In the genomic region with DNA sequence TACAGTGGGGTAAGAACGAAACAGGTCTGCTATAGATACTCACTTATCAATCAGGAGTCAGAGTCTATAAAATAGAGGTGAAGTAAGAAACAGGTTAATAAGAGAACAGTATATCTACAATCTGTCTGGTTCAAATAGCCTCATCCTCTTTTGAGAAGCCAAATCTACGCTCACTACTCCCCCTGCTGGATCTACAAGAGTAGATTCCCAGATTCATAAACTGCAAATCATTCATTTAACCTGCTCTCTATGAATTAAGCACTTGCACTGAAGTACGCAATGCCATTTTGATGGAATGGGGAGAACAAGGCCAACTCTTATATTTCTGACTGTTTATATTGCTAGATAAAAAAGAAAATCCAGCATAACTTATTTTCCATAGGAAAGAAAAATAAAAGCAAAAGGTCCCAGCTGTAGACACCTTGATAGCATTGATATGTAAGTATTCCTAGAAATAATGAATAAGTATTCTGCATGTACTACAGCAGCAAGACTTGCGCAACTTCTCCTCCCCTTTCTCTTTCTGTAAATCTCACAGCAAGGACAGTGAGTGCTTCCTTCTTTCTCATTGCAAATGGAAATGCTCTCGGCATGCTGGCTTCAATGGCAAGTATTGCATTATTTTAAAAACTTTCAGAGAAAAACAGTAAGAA, we compare ENCODE assay signal across 8 cellular contexts.
DNase-seq lines count a peak whose midpoint lies in the region; ATAC-seq and TF ChIP-seq lines count a peak whose summit lies in the region.

No MANE protein-coding gene starts in this region.

- H3K4me1 Mint-ChIP-seq in WTC11 = no peaks in the 10 kb centered on the region

- no peaks in the 10 kb centered on the region for H3K9me3 Mint-ChIP-seq in WTC11

- CTCF ChIA-PET in WTC11 (lab: Charles Lee) = interaction anchor here (0.7 to 1.4 kb wide), 4 partner anchors 9 to 299 kb away, joined by 5 to 7 read pairs (median 6); no protein-coding TSS in a partner anchor

- intact Hi-C loops in testis (cut with DNase I; ENCODE audit: low total_unique reads) (no loop called here), posterior vena cava (cut with DNase I) (no loop called here)

- H3K27ac Mint-ChIP-seq in WTC11 = no peak overlapping the region

- H3K27me3 Mint-ChIP-seq in WTC11 (ENCODE audit: low read depth) = no peaks in the 10 kb centered on the region

- no peak overlapping the region for H3K4me3 Mint-ChIP-seq in WTC11

- POLR2A ChIA-PET in WTC11 (lab: Charles Lee) = no interaction called here

- no peaks in the 10 kb centered on the region for H3K36me3 Mint-ChIP-seq in WTC11

- H3K4me1 ChIP-seq in iPS DF 6.9 (ENCODE audit: control insufficient read depth, insufficient read depth, low read length) (no peaks in the 10 kb centered on the region), testis (no peaks in the 10 kb centered on the region)

- TF ChIP-seq CTCF in WTC11 (IDR thresholded peaks at IDR 0.05) (peak; percentile 66), testis (IDR thresholded peaks at IDR 0.05) (peak in 2 of 3 experiments; percentile 34 to 54)

- H3K27me3 ChIP-seq in iPS DF 6.9 (ENCODE audit: control insufficient read depth, insufficient read depth, low read length) (no peaks in the 10 kb centered on the region), testis (no peaks in the 10 kb centered on the region)

- WGBS in iPS DF 6.9 (ENCODE audit: insufficient coverage, insufficient read length) = no CpG with 5 or more reads among the region's 5 CpGs
- WGBS in testis, 2 donors = 44 to 45% methylated on average over 5 of the region's 5 CpGs

- no peaks in the 10 kb centered on the region for H3K36me3 ChIP-seq in iPS DF 6.9 (ENCODE audit: control insufficient read depth, insufficient read depth, low read length)
- H3K36me3 ChIP-seq in testis (ENCODE audit: low read depth, missing control alignments) = no peaks in the 10 kb centered on the region

- in situ Hi-C loops in Caki2 (cut with HindIII; ENCODE audit: low pct_unique_long_range_greater_than_20kb, low sequenced_read_pairs) = no loop called here

- H3K27ac ChIP-seq in iPS DF 6.9 (ENCODE audit: low read length) (no peak overlapping the region), testis (no peak overlapping the region)

- H3K4me3 ChIP-seq in iPS DF 6.9 (ENCODE audit: low read length) (no peak overlapping the region), testis (no peak overlapping the region)

- DNase-seq in Caki2 (ENCODE audit: low read depth) = peak; percentile 19
- DNase-seq in NCI-H2029 treated with DMSO at 0.1 percent for 48 hours (lab: John Stamatoyannopoulos, UW) = peak; percentile 100
- no peak for DNase-seq in WTC11 (ENCODE audit: low spot score)
- peak; percentile 20 for DNase-seq in iPS DF 6.9 (ENCODE audit: low read depth, low spot score)
- DNase-seq in testis = peak; percentile 21
- no peak for DNase-seq in posterior vena cava (ENCODE audit: low spot score)

- ATAC-seq in GM18868 (IDR thresholded peaks at IDR 0.05; ENCODE audit: unreplicated experiment) (peak; percentile 87), HG03025 (IDR thresholded peaks at IDR 0.05; ENCODE audit: low FRiP score, unreplicated experiment) (peak; percentile 78), WTC11 (peak; percentile 58; the same call in 1 of the 2 replicates)

- no peak for TF ChIP-seq POLR2A in testis (IDR thresholded peaks at IDR 0.05)

- H3K9me3 ChIP-seq in iPS DF 6.9 (ENCODE audit: control insufficient read depth, insufficient read depth, low read length) = no peaks in the 10 kb centered on the region
- H3K9me3 ChIP-seq in testis = no peaks in the 10 kb centered on the region

TF ChIP-seq in WTC11, 78 proteins besides CTCF, POLR2A, EP300 and RAD21:
- TF ChIP-seq, protein P1, sequence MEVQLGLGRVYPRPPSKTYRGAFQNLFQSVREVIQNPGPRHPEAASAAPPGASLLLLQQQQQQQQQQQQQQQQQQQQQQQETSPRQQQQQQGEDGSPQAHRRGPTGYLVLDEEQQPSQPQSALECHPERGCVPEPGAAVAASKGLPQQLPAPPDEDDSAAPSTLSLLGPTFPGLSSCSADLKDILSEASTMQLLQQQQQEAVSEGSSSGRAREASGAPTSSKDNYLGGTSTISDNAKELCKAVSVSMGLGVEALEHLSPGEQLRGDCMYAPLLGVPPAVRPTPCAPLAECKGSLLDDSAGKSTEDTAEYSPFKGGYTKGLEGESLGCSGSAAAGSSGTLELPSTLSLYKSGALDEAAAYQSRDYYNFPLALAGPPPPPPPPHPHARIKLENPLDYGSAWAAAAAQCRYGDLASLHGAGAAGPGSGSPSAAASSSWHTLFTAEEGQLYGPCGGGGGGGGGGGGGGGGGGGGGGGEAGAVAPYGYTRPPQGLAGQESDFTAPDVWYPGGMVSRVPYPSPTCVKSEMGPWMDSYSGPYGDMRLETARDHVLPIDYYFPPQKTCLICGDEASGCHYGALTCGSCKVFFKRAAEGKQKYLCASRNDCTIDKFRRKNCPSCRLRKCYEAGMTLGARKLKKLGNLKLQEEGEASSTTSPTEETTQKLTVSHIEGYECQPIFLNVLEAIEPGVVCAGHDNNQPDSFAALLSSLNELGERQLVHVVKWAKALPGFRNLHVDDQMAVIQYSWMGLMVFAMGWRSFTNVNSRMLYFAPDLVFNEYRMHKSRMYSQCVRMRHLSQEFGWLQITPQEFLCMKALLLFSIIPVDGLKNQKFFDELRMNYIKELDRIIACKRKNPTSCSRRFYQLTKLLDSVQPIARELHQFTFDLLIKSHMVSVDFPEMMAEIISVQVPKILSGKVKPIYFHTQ (CRISPR knock-in tag; IDR thresholded peaks at IDR 0.05) = no peak
- no peak for TF ChIP-seq ESRRA (CRISPR knock-in tag; IDR thresholded peaks at IDR 0.05; ENCODE audit: borderline replicate concordance)
- TF ChIP-seq ZNF263 (CRISPR knock-in tag; IDR thresholded peaks at IDR 0.05; ENCODE audit: low read depth) = no peak
- TF ChIP-seq OVOL2 (CRISPR knock-in tag; IDR thresholded peaks at IDR 0.05; ENCODE audit: borderline replicate concordance) = no peak
- no peak for TF ChIP-seq JUN (CRISPR knock-in tag; IDR thresholded peaks at IDR 0.05)
- TF ChIP-seq, protein P2, sequence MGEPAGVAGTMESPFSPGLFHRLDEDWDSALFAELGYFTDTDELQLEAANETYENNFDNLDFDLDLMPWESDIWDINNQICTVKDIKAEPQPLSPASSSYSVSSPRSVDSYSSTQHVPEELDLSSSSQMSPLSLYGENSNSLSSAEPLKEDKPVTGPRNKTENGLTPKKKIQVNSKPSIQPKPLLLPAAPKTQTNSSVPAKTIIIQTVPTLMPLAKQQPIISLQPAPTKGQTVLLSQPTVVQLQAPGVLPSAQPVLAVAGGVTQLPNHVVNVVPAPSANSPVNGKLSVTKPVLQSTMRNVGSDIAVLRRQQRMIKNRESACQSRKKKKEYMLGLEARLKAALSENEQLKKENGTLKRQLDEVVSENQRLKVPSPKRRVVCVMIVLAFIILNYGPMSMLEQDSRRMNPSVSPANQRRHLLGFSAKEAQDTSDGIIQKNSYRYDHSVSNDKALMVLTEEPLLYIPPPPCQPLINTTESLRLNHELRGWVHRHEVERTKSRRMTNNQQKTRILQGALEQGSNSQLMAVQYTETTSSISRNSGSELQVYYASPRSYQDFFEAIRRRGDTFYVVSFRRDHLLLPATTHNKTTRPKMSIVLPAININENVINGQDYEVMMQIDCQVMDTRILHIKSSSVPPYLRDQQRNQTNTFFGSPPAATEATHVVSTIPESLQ (CRISPR knock-in tag; IDR thresholded peaks at IDR 0.05) = no peak
- TF ChIP-seq SMAD3 (CRISPR knock-in tag; IDR thresholded peaks at IDR 0.05; ENCODE audit: borderline replicate concordance) = no peak
- no peak for TF ChIP-seq MYBL2 (CRISPR knock-in tag; IDR thresholded peaks at IDR 0.05)
- no peak for TF ChIP-seq MXD4 (CRISPR knock-in tag; IDR thresholded peaks at IDR 0.05; ENCODE audit: borderline replicate concordance)
- no peak for TF ChIP-seq MAX (CRISPR knock-in tag; IDR thresholded peaks at IDR 0.05)
- TF ChIP-seq PRRX2 (CRISPR knock-in tag; IDR thresholded peaks at IDR 0.05) = no peak
- TF ChIP-seq, protein P3, sequence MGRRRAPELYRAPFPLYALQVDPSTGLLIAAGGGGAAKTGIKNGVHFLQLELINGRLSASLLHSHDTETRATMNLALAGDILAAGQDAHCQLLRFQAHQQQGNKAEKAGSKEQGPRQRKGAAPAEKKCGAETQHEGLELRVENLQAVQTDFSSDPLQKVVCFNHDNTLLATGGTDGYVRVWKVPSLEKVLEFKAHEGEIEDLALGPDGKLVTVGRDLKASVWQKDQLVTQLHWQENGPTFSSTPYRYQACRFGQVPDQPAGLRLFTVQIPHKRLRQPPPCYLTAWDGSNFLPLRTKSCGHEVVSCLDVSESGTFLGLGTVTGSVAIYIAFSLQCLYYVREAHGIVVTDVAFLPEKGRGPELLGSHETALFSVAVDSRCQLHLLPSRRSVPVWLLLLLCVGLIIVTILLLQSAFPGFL (CRISPR knock-in tag; IDR thresholded peaks at IDR 0.05; ENCODE audit: borderline replicate concordance) = no peak
- TF ChIP-seq SMAD4 (CRISPR knock-in tag; IDR thresholded peaks at IDR 0.05) = no peak
- no peak for TF ChIP-seq ZNF416 (CRISPR knock-in tag; IDR thresholded peaks at IDR 0.05)
- TF ChIP-seq JAZF1 (CRISPR knock-in tag; IDR thresholded peaks at IDR 0.05) = no peak
TF ChIP-seq in WTC11: peak in this region for 0.

Comparison
In these comparisons a context has a peak if more than half of its experiments do, and no peak if none do; other contexts are left out.
1. DNase-seq: peak in Caki2 (single experiment), NCI-H2029 treated with DMSO at 0.1 percent for 48 hours (single experiment), iPS DF 6.9 (single experiment) and testis (single experiment); none in WTC11 (single experiment) and posterior vena cava (single experiment).
2. Peak in every context shown above with its lines, with median percentiles within 50 percentile points of each other: ATAC-seq.